Comparison of ENCODE assay signal across 31 cellular contexts in the genomic region with DNA sequence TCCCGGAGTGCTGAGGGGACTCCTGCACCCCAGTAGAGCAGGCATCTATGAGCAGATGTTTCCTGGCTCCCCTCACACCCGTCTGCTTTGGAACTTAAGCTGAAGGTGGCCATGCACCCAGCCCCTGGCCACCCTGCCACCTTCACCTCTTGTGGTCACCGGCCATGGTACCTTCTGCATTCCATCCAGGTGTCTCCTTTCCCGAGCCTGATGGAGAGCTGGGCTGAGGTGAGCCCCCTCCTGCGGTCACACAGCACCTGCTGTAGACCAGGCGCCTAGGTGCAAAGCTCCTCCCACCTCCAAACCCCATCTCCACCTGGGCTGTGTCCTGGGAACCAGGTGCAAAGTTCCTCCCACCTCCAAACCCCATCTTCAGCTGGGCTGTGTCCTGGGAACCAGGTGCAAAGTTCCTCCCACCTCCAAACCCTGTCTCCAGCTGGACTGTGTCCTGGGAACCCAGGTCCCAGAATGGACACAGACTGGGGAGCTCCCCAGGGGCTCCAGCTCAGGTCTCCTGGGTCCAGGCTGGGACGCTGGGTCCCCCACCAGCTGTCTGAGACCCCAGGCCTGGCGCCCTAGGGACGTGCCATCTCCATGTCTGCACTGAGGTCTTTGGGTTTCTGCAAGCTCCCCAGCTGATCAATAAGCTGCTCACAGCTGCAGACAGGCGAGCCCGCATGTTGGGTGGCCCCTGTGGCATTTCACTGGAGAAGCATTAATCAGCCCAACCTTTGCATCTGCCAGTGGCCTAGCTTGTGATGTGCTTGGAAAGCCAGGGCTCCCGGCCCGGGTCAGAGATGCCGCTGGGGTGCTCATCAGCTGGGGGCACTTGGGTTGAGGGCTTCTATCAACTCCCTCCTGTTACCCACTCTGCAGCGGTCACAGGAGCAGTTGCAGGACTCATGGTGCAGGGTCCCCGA.
DNase-seq lines count a peak whose midpoint lies in the region; ATAC-seq, FAIRE-seq and TF ChIP-seq lines count a peak whose summit lies in the region.
"Had no signal": no experiment of that assay in that cellular context is flagged by ENCODE, and none has a peak within 500 bp of the region (broad histone marks: within the 10 kb centered on the region; RNA-seq: fewer than 3 reads in every experiment).

No MANE protein-coding gene starts in this region.

- peaks cover 8 to 13% (median 11%) of the 10 kb centered on the region in 11 experiments; a peak in 21 of 22 replicates for H3K9me3 ChIP-seq in BLaER1 treated with 17β-estradiol and CSF1 and Interleukin-3, amounts not matched to agents 10 nM and 100 nM (replicated peaks in 1 of 11)
- H3K9me3 ChIP-seq in Panc1 (ENCODE audit: control insufficient read depth, insufficient read depth, low read depth, low read length): no peaks in the 10 kb centered on the region; the same call in 1 of the 2 replicates
- peaks cover 0 to 3% of the 10 kb centered on the region in 2 donors for H3K9me3 ChIP-seq in kidney (ENCODE audit: control insufficient read depth in 1 of 2, low read length in 2 of 2)
- H3K9me3 ChIP-seq: pancreas had no signal

- no peak for FAIRE-seq in kidney (lab: Jason Lieb, UNC)
- FAIRE-seq: astrocyte, GM12892, pancreas had no signal

- no peak overlapping the region for H3K27ac Mint-ChIP-seq in activated naive CD4-positive, alpha-beta T cell treated with anti-CD3 and anti-CD28 coated beads, Interleukin-2, amount 50 U/mL, for 72 hours
- H3K27ac Mint-ChIP-seq: activated CD4-positive, alpha-beta T cell treated with anti-CD3 and anti-CD28 coated beads, Interleukin-2, amount 10 ng/mL, durations not matched to agents 7 days and 5 days; stimulated activated naive CD8-positive, alpha-beta T cell treated with anti-CD3 and anti-CD28 coated beads, Interleukin-15, amount 100 ng/mL, for 72 hours had no signal

- no peaks in the 10 kb centered on the region for H3K36me3 ChIP-seq in BLaER1 treated with 17β-estradiol and CSF1 and Interleukin-3, amounts not matched to agents 10 nM and 100 nM
- H3K36me3 ChIP-seq in Panc1 (ENCODE audit: control insufficient read depth, insufficient read depth, low read length) (no peaks in the 10 kb centered on the region), kidney (ENCODE audit: control insufficient read depth in 1 of 2, insufficient read depth in 2 of 2, low read length in 2 of 2) (no peaks in the 10 kb centered on the region)
- H3K36me3 ChIP-seq: cardiac muscle cell, MG63, pancreas had no signal

- ATAC-seq in Panc1: peak; percentile 9; the same call in 1 of the 2 replicates
- ATAC-seq in sciatic nerve: no peak
- no peak for ATAC-seq in activated naive CD4-positive, alpha-beta T cell treated with anti-CD3 and anti-CD28 coated beads, Interleukin-2, amount 50 U/mL, for 72 hours
- ATAC-seq: pancreas; PC-3; stimulated activated naive CD8-positive, alpha-beta T cell treated with anti-CD3 and anti-CD28 coated beads, Interleukin-15, amount 100 ng/mL, for 72 hours had no signal

- peaks cover 0 to 22% (median 0%) of the 10 kb centered on the region in 11 experiments; a peak in 5 of 22 replicates for H3K27me3 ChIP-seq in BLaER1 treated with 17β-estradiol and CSF1 and Interleukin-3, amounts not matched to agents 10 nM and 100 nM
- no peaks in the 10 kb centered on the region for H3K27me3 ChIP-seq in Panc1 (ENCODE audit: control insufficient read depth, insufficient read depth, low read length)
- H3K27me3 ChIP-seq: cardiac muscle cell, MG63, pancreas had no signal

- DNase-seq in Panc1 (ENCODE audit: low read depth, low spot score) (no peak), kidney (peak; percentile 54), sciatic nerve (ENCODE audit: low spot score) (peak; percentile 54), SW 1271 (lab: John Stamatoyannopoulos, UW) (no peak), dedifferentiated amniotic fluid mesenchymal stem cell (ENCODE audit: extremely low spot score) (no peak)
- DNase-seq in activated naive CD4-positive, alpha-beta T cell treated with anti-CD3 and anti-CD28 coated beads, Interleukin-2, amount 50 U/mL, for 72 hours (ENCODE audit: low spot score in 2 of 2): no peak
- DNase-seq: activated CD4-positive, alpha-beta T cell treated with anti-CD3 and anti-CD28 coated beads, Interleukin-2, amount 10 ng/mL, durations not matched to agents 7 days and 5 days; activated gamma-delta T cell treated with Interleukin-2 at 50 U/mL for 16 hours; activated T-cell treated with anti-CD3 and anti-CD28 coated beads, Interleukin-2, amount 50 U/mL, for 1 hour; Caco-2; DMS53; erythroblast; glutamatergic neuron; H9; KG1; MG63; NCI-H1105; NCI-H1930; NCI-H524 treated with DMSO at 0.1 percent for 48 hours; PC-3; retina; stimulated activated naive CD8-positive, alpha-beta T cell treated with anti-CD3 and anti-CD28 coated beads, Interleukin-15, amount 100 ng/mL, for 72 hours; T1000 had no signal

- TF ChIP-seq CTCF in Panc1 (IDR thresholded peaks at IDR 0.05): no peak
- TF ChIP-seq CTCF in kidney (IDR thresholded peaks at IDR 0.05; ENCODE audit: borderline replicate concordance, extremely low read depth, insufficient read depth): no peak

- POLR2A ChIA-PET in Panc1 (lab: Charles Lee): interaction anchor here (0.8 kb wide), 1 partner anchor 191 kb away, joined by 7 read pairs; no protein-coding TSS in a partner anchor

- BruUV-seq in Panc1 (replicated peaks; lab: Mats Ljungman, UMichigan): no TSS peak

- H3K9me3 Mint-ChIP-seq in activated naive CD4-positive, alpha-beta T cell treated with anti-CD3 and anti-CD28 coated beads, Interleukin-2, amount 50 U/mL, for 72 hours: peaks cover 0 to 4% of the 10 kb centered on the region in 2 donors
- H3K9me3 Mint-ChIP-seq: activated CD4-positive, alpha-beta T cell treated with anti-CD3 and anti-CD28 coated beads, Interleukin-2, amount 10 ng/mL, durations not matched to agents 7 days and 5 days; natural killer cell treated with Interleukin-12 subunit alpha and Interleukin-12 subunit beta and Interleukin-15 and Interleukin-18, amount 100 ng/mL, for 72 hours had no signal

- intact Hi-C loops in Panc1 (cut with micrococcal nuclease; ENCODE audit: unreplicated experiment) (no loop called here), kidney (cut with DNase I) (no loop called here), sciatic nerve (cut with DNase I) (no loop called here)

- in situ Hi-C loops in Panc1 (cut with HindIII; ENCODE audit: low pct_unique_long_range_greater_than_20kb, low sequenced_read_pairs): no loop called here

- CTCF ChIA-PET in Panc1 (lab: Charles Lee): interaction anchor here (0.6 to 0.7 kb wide), 2 partner anchors 36 to 526 kb away, joined by 3 to 6 read pairs; no protein-coding TSS in a partner anchor

- no peaks in the 10 kb centered on the region for H3K36me3 Mint-ChIP-seq in activated naive CD4-positive, alpha-beta T cell treated with anti-CD3 and anti-CD28 coated beads, Interleukin-2, amount 50 U/mL, for 72 hours
- H3K36me3 Mint-ChIP-seq: natural killer cell treated with Interleukin-12 subunit alpha and Interleukin-12 subunit beta and Interleukin-15 and Interleukin-18, amount 100 ng/mL, for 72 hours had no signal

- peaks cover 0 to 29% (median 7%) of the 10 kb centered on the region in 11 experiments; a peak in 6 of 22 replicates for H4K20me1 ChIP-seq in BLaER1 treated with 17β-estradiol and CSF1 and Interleukin-3, amounts not matched to agents 10 nM and 100 nM

- H3K4me3 ChIP-seq in BLaER1 treated with 17β-estradiol and CSF1 and Interleukin-3, amounts not matched to agents 10 nM and 100 nM: no peak overlapping the region
- H3K4me3 ChIP-seq in Panc1 (ENCODE audit: low read depth in 2 of 2, low read length in 2 of 2): no peak overlapping the region
- no peak overlapping the region for H3K4me3 ChIP-seq in kidney (ENCODE audit: low read length in 2 of 2)
- H3K4me3 ChIP-seq: cardiac muscle cell, coronary artery, MG63, pancreas had no signal

- H3K4me2 ChIP-seq in BLaER1 treated with 17β-estradiol and CSF1 and Interleukin-3, amounts not matched to agents 10 nM and 100 nM: peak overlapping the region in 9 of 11 experiments; percentile 50 to 95 (median 86); a peak in 15 of 22 replicates

- peaks cover 13 to 49% (median 42%) of the 10 kb centered on the region in 10 experiments; a peak in 18 of 20 replicates for H3K4me1 ChIP-seq in BLaER1 treated with 17β-estradiol and CSF1 and Interleukin-3, amounts not matched to agents 10 nM and 100 nM
- H3K4me1 ChIP-seq in Panc1 (ENCODE audit: control insufficient read depth, insufficient read depth, low read length) (no peaks in the 10 kb centered on the region; the same call in 1 of the 2 replicates), kidney (ENCODE audit: control insufficient read depth in 1 of 2, insufficient read depth in 1 of 2, low read depth in 1 of 2, low read length in 2 of 2) (no peaks in the 10 kb centered on the region)
- H3K4me1 ChIP-seq: Caco-2, pancreas had no signal

- H3K9ac ChIP-seq in BLaER1 treated with 17β-estradiol and CSF1 and Interleukin-3, amounts not matched to agents 10 nM and 100 nM: peak overlapping the region in 1 of 11 experiments; percentile 43; a peak in 1 of 22 replicates
- H3K9ac ChIP-seq in kidney (ENCODE audit: low read length in 2 of 2): no peak overlapping the region

- H3K27ac ChIP-seq in BLaER1 treated with 17β-estradiol and CSF1 and Interleukin-3, amounts not matched to agents 10 nM and 100 nM: no peak overlapping the region
- H3K27ac ChIP-seq in Panc1 (ENCODE audit: low read length) (no peak overlapping the region), kidney (ENCODE audit: low read depth in 2 of 2, low read length in 2 of 2) (no peak overlapping the region)
- H3K27ac ChIP-seq: C4-2B, cardiac muscle cell, coronary artery, pancreas had no signal

Comparison
In these comparisons a context has a peak if more than half of its experiments do, and no peak if none do; other contexts are left out.
1. DNase-seq: peak in kidney (single experiment) and sciatic nerve (single experiment); none in Panc1 (single experiment), SW 1271 (0 of 2), activated naive CD4-positive, alpha-beta T cell treated with anti-CD3 and anti-CD28 coated beads, Interleukin-2, amount 50 U/mL, for 72 hours (0 of 2) and dedifferentiated amniotic fluid mesenchymal stem cell (single experiment).